In the genomic region with DNA sequence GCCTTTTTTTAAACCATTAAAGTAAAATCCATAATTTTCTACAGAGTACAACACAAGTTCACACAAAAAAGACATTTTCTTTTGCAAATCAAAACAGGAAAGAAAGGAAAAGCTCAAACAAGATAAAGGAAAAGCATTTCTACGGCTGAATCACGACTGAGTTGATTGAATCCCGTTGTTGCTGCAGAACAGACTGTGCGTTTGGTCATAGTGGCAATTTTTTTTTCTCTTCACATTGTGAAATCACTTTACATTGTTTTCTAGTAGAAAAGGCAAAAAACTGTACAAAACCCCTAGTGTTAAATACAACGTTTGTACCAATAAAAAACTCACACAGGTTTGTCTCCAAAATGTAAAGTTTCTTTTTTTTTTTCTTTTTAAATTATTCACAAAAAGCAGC, we compare ENCODE assay signal across 14 cellular contexts. TPM values are rescaled to one million over a fixed set of nuclear protein-coding genes. Genes with fewer than 3 reads are reported as not detected.
DNase-seq lines count a peak whose midpoint lies in the region; ATAC-seq and TF ChIP-seq lines count a peak whose summit lies in the region.
"Had no signal": no experiment of that assay in that cellular context is flagged by ENCODE, and none has a peak within 500 bp of the region (broad histone marks: within the 10 kb centered on the region; RNA-seq: fewer than 3 reads in every experiment).

No MANE protein-coding gene starts in this region.

- no peaks in the 10 kb centered on the region for H3K9me3 ChIP-seq in testis

- H3K27me3 Mint-ChIP-seq in activated T-cell treated with anti-CD3 and anti-CD28 coated beads, Interleukin-2, amount 50 U/mL, for 24 hours = no peaks in the 10 kb centered on the region
- H3K27me3 Mint-ChIP-seq: activated CD8-positive, alpha-beta memory T cell treated with anti-CD3 and anti-CD28 coated beads, Interleukin-2, amount 10 ng/mL, durations not matched to agents 7 days and 5 days had no signal

- H3K27ac ChIP-seq in brain microvascular endothelial cell (peak overlapping the region; percentile 18), testis (peak overlapping the region; percentile 42 to 64)

- H3K9me3 Mint-ChIP-seq in activated T-cell treated with anti-CD3 and anti-CD28 coated beads, Interleukin-2, amount 50 U/mL, for 24 hours = no peaks in the 10 kb centered on the region

- H3K27me3 ChIP-seq in brain microvascular endothelial cell (replicated peaks) (no peaks in the 10 kb centered on the region), testis (no peaks in the 10 kb centered on the region)
- H3K27me3 ChIP-seq: cardiac muscle cell had no signal

- H3K36me3 Mint-ChIP-seq in activated T-cell treated with anti-CD3 and anti-CD28 coated beads, Interleukin-2, amount 50 U/mL, for 24 hours (ENCODE audit: low read depth) = peaks cover 81% of the 10 kb centered on the region

- H3K4me1 Mint-ChIP-seq in activated T-cell treated with anti-CD3 and anti-CD28 coated beads, Interleukin-2, amount 50 U/mL, for 24 hours (ENCODE audit: low read depth) = peaks cover 17% of the 10 kb centered on the region
- H3K4me1 Mint-ChIP-seq: activated CD8-positive, alpha-beta memory T cell treated with anti-CD3 and anti-CD28 coated beads, Interleukin-2, amount 10 ng/mL, durations not matched to agents 7 days and 5 days had no signal

- in situ Hi-C loops in brain microvascular endothelial cell (cut with HindIII; ENCODE audit: low pct_ligation_motif_present, low sequenced_read_pairs) = no loop called here

- H3K27ac Mint-ChIP-seq in activated T-cell treated with anti-CD3 and anti-CD28 coated beads, Interleukin-2, amount 50 U/mL, for 24 hours = peak overlapping the region; percentile 76
- H3K27ac Mint-ChIP-seq: activated CD8-positive, alpha-beta memory T cell treated with anti-CD3 and anti-CD28 coated beads, Interleukin-2, amount 10 ng/mL, durations not matched to agents 7 days and 5 days had no signal

- no peak for DNase-seq in activated T-cell treated with anti-CD3 and anti-CD28 coated beads, Interleukin-2, amount 50 U/mL, for 24 hours
- DNase-seq in activated T-cell treated with anti-CD3 and anti-CD28 coated beads, Interleukin-2, amount 50 U/mL, for 48 hours = no peak
- no peak for DNase-seq in brain microvascular endothelial cell
- peak; percentile 68 to 78 for DNase-seq in lung microvascular endothelial cell (ENCODE audit: low read depth in 2 of 2)
- DNase-seq in testis = no peak
- DNase-seq in NAMALWA (ENCODE audit: low spot score) = no peak
- no peak for DNase-seq in hepatic stellate cell (ENCODE audit: low spot score)
- DNase-seq: activated CD8-positive, alpha-beta memory T cell treated with anti-CD3 and anti-CD28 coated beads, Interleukin-2, amount 10 ng/mL, durations not matched to agents 7 days and 5 days; PC-3; T-helper 9 cell had no signal

- 30 to 33% methylated on average over 5 of the region's 5 CpGs for WGBS in testis, 2 donors

- no peak overlapping the region for H3K4me3 Mint-ChIP-seq in activated T-cell treated with anti-CD3 and anti-CD28 coated beads, Interleukin-2, amount 50 U/mL, for 24 hours
- H3K4me3 Mint-ChIP-seq: activated CD8-positive, alpha-beta memory T cell treated with anti-CD3 and anti-CD28 coated beads, Interleukin-2, amount 10 ng/mL, durations not matched to agents 7 days and 5 days had no signal

- H3K36me3 ChIP-seq in brain microvascular endothelial cell (replicated peaks) = peaks cover 34% of the 10 kb centered on the region
- no peaks in the 10 kb centered on the region for H3K36me3 ChIP-seq in testis (ENCODE audit: low read depth, missing control alignments)

- no peak overlapping the region for H3K4me3 ChIP-seq in brain microvascular endothelial cell (ENCODE audit: low read depth, low read length)
- H3K4me3 ChIP-seq in testis = no peak overlapping the region
- H3K4me3 ChIP-seq: cardiac muscle cell, smooth muscle cell had no signal

- H3K4me1 ChIP-seq in testis = peaks cover 23% of the 10 kb centered on the region

- no peak for TF ChIP-seq POLR2A in testis (IDR thresholded peaks at IDR 0.05)

- ATAC-seq in HG03354 (IDR thresholded peaks at IDR 0.05; ENCODE audit: poor library complexity, severe bottlenecking, unreplicated experiment) = no peak
- ATAC-seq: activated CD8-positive, alpha-beta memory T cell treated with anti-CD3 and anti-CD28 coated beads, Interleukin-2, amount 10 ng/mL, durations not matched to agents 7 days and 5 days had no signal

- intact Hi-C loops in testis (cut with DNase I; ENCODE audit: low total_unique reads) = no loop called here

- TF ChIP-seq CTCF in brain microvascular endothelial cell (IDR thresholded peaks at IDR 0.05; ENCODE audit: low read depth, low read length, missing control alignments) = no peak
- TF ChIP-seq CTCF in testis (IDR thresholded peaks at IDR 0.05) = no peak

RNA-seq across cellular contexts. Expression of a gene that starts 17.3 kb away (rescaled TPM):
- total RNA-seq in lung microvascular endothelial cell (0.20 TPM in 1 of 2 replicates, not detected in the other), testis (under 1 TPM; 0.19 to 0.63 TPM)
- polyA plus RNA-seq in testis (ENCODE audit: insufficient read depth, low read depth, low replicate concordance) = 0.65 TPM
- total RNA-seq: cardiac muscle cell, G401, PC-3, smooth muscle cell had no signal
- polyA plus RNA-seq: cardiac muscle cell had no signal

RNA-seq across cellular contexts. Expression of a gene that starts 40.0 kb away (rescaled TPM):
- total RNA-seq in lung microvascular endothelial cell (126 and 135 TPM in 2 replicates), testis (100 to 1,000 TPM in 1 of 2 donors, 10 to 100 TPM in 1; 98.1 to 108 TPM)
- polyA plus RNA-seq in testis (ENCODE audit: insufficient read depth, low read depth, low replicate concordance) = 228 TPM

RNA-seq across cellular contexts. Expression of a gene that starts 57.8 kb away (rescaled TPM):
- 33.3 and 51.0 TPM in 2 replicates for total RNA-seq in lung microvascular endothelial cell
- 10 to 100 TPM; 95.1 to 98.1 TPM for total RNA-seq in testis
- 99.2 TPM for polyA plus RNA-seq in testis (ENCODE audit: insufficient read depth, low read depth, low replicate concordance)

Comparison
In these comparisons a context has a peak if more than half of its experiments do, and no peak if none do; other contexts are left out.
1. DNase-seq: peak in lung microvascular endothelial cell (2 of 2); none in activated T-cell treated with anti-CD3 and anti-CD28 coated beads, Interleukin-2, amount 50 U/mL, for 24 hours (single experiment), activated T-cell treated with anti-CD3 and anti-CD28 coated beads, Interleukin-2, amount 50 U/mL, for 48 hours (0 of 2), brain microvascular endothelial cell (single experiment), testis (single experiment), NAMALWA (single experiment) and hepatic stellate cell (single experiment).